Comparison of ENCODE assay signal across 23 cellular contexts in the genomic region with DNA sequence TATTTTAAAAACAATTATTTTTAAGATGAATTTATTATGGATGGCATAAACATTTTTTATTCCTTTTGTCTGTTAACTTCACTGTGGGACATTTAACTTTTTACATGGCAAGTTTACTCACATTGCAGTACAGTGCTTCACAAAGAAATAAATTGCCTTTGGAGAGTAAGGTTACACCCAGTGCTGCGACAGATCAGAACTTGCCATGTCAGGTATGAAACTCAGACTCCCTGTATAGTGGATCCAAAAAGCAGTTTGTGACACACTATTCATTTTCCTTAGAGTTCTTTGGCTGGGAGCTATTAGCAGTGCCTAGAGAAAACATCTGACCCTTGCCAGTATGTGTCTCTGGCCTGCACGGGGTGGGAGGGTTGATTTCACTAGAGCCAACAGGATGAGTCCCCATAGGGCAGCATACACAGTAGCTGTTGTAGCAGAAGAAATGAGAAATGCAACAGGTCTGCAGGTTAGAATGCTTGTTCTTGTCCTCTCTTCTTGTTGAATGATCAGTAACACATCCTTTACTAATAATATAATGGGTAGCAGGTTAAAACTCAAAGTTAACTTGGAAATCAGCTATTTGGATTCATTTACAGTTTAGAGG.
"Had no signal": no experiment of that assay in that cellular context is flagged by ENCODE, and none has a peak within 500 bp of the region (broad histone marks: within the 10 kb centered on the region; RNA-seq: fewer than 3 reads in every experiment).

No MANE protein-coding gene starts in this region.

- H2AFZ ChIP-seq: neural progenitor cell had no signal

- H3K4me2 ChIP-seq: neural progenitor cell had no signal

- ATAC-seq: activated T-cell treated with anti-CD3 and anti-CD28 coated beads, Interleukin-2, amount 50 U/mL, for 4 hours; gastrocnemius medialis; mucosa of descending colon; sciatic nerve; stimulated activated effector memory CD8-positive, alpha-beta T cell treated with anti-CD3 and anti-CD28 coated beads, Interleukin-12 subunit alpha, Interleukin-12 subunit beta, amount 100 ng/mL, for 72 hours; stimulated activated naive CD8-positive, alpha-beta T cell treated with anti-CD3 and anti-CD28 coated beads, Interleukin-15, amount 100 ng/mL, for 72 hours had no signal

- H3K27ac Mint-ChIP-seq: activated T-helper 2 cell treated with anti-CD3 and anti-CD28 coated beads, Interferon-gamma antibody, Interleukin-2, Interleukin-4, amounts not matched to agents 10 μg/mL and 5 μg/mL and 100 μg/mL, durations not matched to agents 14 hours and 24 hours and 36 hours; neural progenitor cell; stimulated activated effector memory CD8-positive, alpha-beta T cell treated with anti-CD3 and anti-CD28 coated beads, Interleukin-12 subunit alpha, Interleukin-12 subunit beta, amount 100 ng/mL, for 72 hours had no signal

- H3K9me3 ChIP-seq: esophagus muscularis mucosa, gastrocnemius medialis, mucosa of descending colon, tibial artery had no signal

- H3K27me3 Mint-ChIP-seq: stimulated activated naive CD8-positive, alpha-beta T cell treated with anti-CD3 and anti-CD28 coated beads, Interleukin-15, amount 100 ng/mL, for 72 hours had no signal

- H3K4me3 Mint-ChIP-seq: activated T-cell treated with anti-CD3 and anti-CD28 coated beads, Interleukin-2, amount 50 U/mL, for 4 hours; neural progenitor cell; stimulated activated effector memory CD8-positive, alpha-beta T cell treated with anti-CD3 and anti-CD28 coated beads, Interleukin-12 subunit alpha, Interleukin-12 subunit beta, amount 100 ng/mL, for 72 hours; stimulated activated naive CD8-positive, alpha-beta T cell treated with anti-CD3 and anti-CD28 coated beads, Interleukin-15, amount 100 ng/mL, for 72 hours had no signal

- H3K4me1 ChIP-seq: esophagus muscularis mucosa, gastrocnemius medialis, neural progenitor cell, tibial artery had no signal

- H3K9ac ChIP-seq: neural progenitor cell had no signal

- H3K36me3 Mint-ChIP-seq: neural progenitor cell had no signal

- H3K27ac ChIP-seq: esophagus muscularis mucosa, gastrocnemius medialis, neural progenitor cell, tibial artery had no signal

- DNase-seq: activated CD4-positive, alpha-beta T cell treated with anti-CD3 and anti-CD28 coated beads for 1 hour; activated CD4-positive, alpha-beta T cell treated with anti-CD3 and anti-CD28 coated beads, Interleukin-2, amount 50 U/mL, for 1 hour; activated CD8-positive, alpha-beta memory T cell treated with anti-CD3 and anti-CD28 coated beads for 24 hours; activated CD8-positive, alpha-beta memory T cell treated with anti-CD3 and anti-CD28 coated beads, Interleukin-2, amount 50 U/mL, for 4 hours; activated naive CD4-positive, alpha-beta T cell; activated T-cell treated with anti-CD3 and anti-CD28 coated beads, Interleukin-2, amount 50 U/mL, for 4 hours; caudate nucleus; dermis blood vessel endothelial cell; effector CD8-positive, alpha-beta T cell; gastrocnemius medialis; mesenchymal stem cell; mucosa of descending colon; small intestine; stimulated activated CD4-positive, alpha-beta T cell treated with anti-CD3 and anti-CD28 coated beads, Interleukin-2, amount 100 ng/mL, for 24 hours; stimulated activated naive CD8-positive, alpha-beta T cell treated with anti-CD3 and anti-CD28 coated beads, Interleukin-15, amount 100 ng/mL, for 72 hours; T-helper 1 cell; T-helper 9 cell; tibial artery had no signal

- H3K4me1 Mint-ChIP-seq: neural progenitor cell; stimulated activated effector memory CD8-positive, alpha-beta T cell treated with anti-CD3 and anti-CD28 coated beads, Interleukin-12 subunit alpha, Interleukin-12 subunit beta, amount 100 ng/mL, for 72 hours; stimulated activated naive CD8-positive, alpha-beta T cell treated with anti-CD3 and anti-CD28 coated beads, Interleukin-15, amount 100 ng/mL, for 72 hours had no signal

- H3K27me3 ChIP-seq: esophagus muscularis mucosa, gastrocnemius medialis, neural progenitor cell, tibial artery had no signal

- H3K4me3 ChIP-seq: esophagus muscularis mucosa, gastrocnemius medialis, mucosa of descending colon, neural progenitor cell, tibial artery had no signal

- H3K36me3 ChIP-seq: esophagus muscularis mucosa, gastrocnemius medialis, neural progenitor cell, tibial artery had no signal
